In genomic region chr1:231985624-231986023, GRCh38 we compare ENCODE assay signal across 19 cellular contexts.
DNase-seq lines count a peak whose midpoint lies in the region; ATAC-seq and TF ChIP-seq lines count a peak whose summit lies in the region.
"Had no signal": no experiment of that assay in that cellular context is flagged by ENCODE, and none has a peak within 500 bp of the region (broad histone marks: within the 10 kb centered on the region; RNA-seq: fewer than 3 reads in every experiment).

No MANE protein-coding gene starts in this region.

- intact Hi-C loops in left ventricle myocardium inferior (cut with micrococcal nuclease): no loop called here
- intact Hi-C loops in activated naive CD4-positive, alpha-beta T cell treated with anti-CD3 and anti-CD28 coated beads for 36 hours (cut with micrococcal nuclease): no loop called here

- no peaks in the 10 kb centered on the region for H3K9me3 Mint-ChIP-seq in activated T-helper 17 cell treated with anti-CD3 and anti-CD28 coated beads, Interleukin-2, amount 50 U/mL, for 72 hours
- no peaks in the 10 kb centered on the region for H3K9me3 Mint-ChIP-seq in activated naive CD4-positive, alpha-beta T cell treated with anti-CD3 and anti-CD28 coated beads for 36 hours
- H3K9me3 Mint-ChIP-seq: T-cell had no signal

- H3K4me3 Mint-ChIP-seq in activated T-helper 17 cell treated with anti-CD3 and anti-CD28 coated beads, Interleukin-2, amount 50 U/mL, for 72 hours: no peak overlapping the region
- H3K4me3 Mint-ChIP-seq in activated naive CD4-positive, alpha-beta T cell treated with anti-CD3 and anti-CD28 coated beads for 36 hours: no peak overlapping the region
- H3K4me3 Mint-ChIP-seq: T-cell had no signal

- no peaks in the 10 kb centered on the region for H3K4me1 Mint-ChIP-seq in activated T-helper 17 cell treated with anti-CD3 and anti-CD28 coated beads, Interleukin-2, amount 50 U/mL, for 72 hours
- H3K4me1 Mint-ChIP-seq in activated naive CD4-positive, alpha-beta T cell treated with anti-CD3 and anti-CD28 coated beads for 36 hours (ENCODE audit: low read depth): peaks cover 2% of the 10 kb centered on the region

- H3K4me3 ChIP-seq in left ventricle myocardium inferior (no peak overlapping the region), right atrium auricular region (no peak overlapping the region), tibial nerve (no peak overlapping the region)
- H3K4me3 ChIP-seq: HAP-1, SK-N-MC had no signal

- H3K4me1 ChIP-seq in left ventricle myocardium inferior (peaks cover 16% of the 10 kb centered on the region), right atrium auricular region (no peaks in the 10 kb centered on the region), tibial nerve (peaks cover 0 to 14% (median 4%) of the 10 kb centered on the region in 4 donors)
- H3K4me1 ChIP-seq: Caco-2, HAP-1 had no signal

- no peak for TF ChIP-seq POLR2A in tibial nerve (IDR thresholded peaks at IDR 0.05)

- CTCF ChIA-PET in activated naive CD4-positive, alpha-beta T cell treated with anti-CD3 and anti-CD28 coated beads for 36 hours (lab: Charles Lee): no interaction called here

- no peaks in the 10 kb centered on the region for H3K36me3 Mint-ChIP-seq in activated T-helper 17 cell treated with anti-CD3 and anti-CD28 coated beads, Interleukin-2, amount 50 U/mL, for 72 hours (ENCODE audit: low read depth)
- no peaks in the 10 kb centered on the region for H3K36me3 Mint-ChIP-seq in activated naive CD4-positive, alpha-beta T cell treated with anti-CD3 and anti-CD28 coated beads for 36 hours (ENCODE audit: low read depth)

- TF ChIP-seq CTCF in left ventricle myocardium inferior (IDR thresholded peaks at IDR 0.05; ENCODE audit: borderline replicate concordance): no peak
- TF ChIP-seq CTCF in right atrium auricular region (IDR thresholded peaks at IDR 0.05): no peak
- no peak for TF ChIP-seq CTCF in tibial nerve (IDR thresholded peaks at IDR 0.05)

- no peak overlapping the region for H3K27ac Mint-ChIP-seq in activated T-helper 17 cell treated with anti-CD3 and anti-CD28 coated beads, Interleukin-2, amount 50 U/mL, for 72 hours
- no peak overlapping the region for H3K27ac Mint-ChIP-seq in activated naive CD4-positive, alpha-beta T cell treated with anti-CD3 and anti-CD28 coated beads for 36 hours
- H3K27ac Mint-ChIP-seq: T-cell had no signal

- H3K9me3 ChIP-seq in left ventricle myocardium inferior (replicated peaks): no peaks in the 10 kb centered on the region
- H3K9me3 ChIP-seq in right atrium auricular region: no peaks in the 10 kb centered on the region
- no peaks in the 10 kb centered on the region for H3K9me3 ChIP-seq in tibial nerve
- H3K9me3 ChIP-seq: Caco-2, HAP-1 had no signal

- no peaks in the 10 kb centered on the region for H3K27me3 ChIP-seq in left ventricle myocardium inferior (ENCODE audit: low read depth)
- no peaks in the 10 kb centered on the region for H3K27me3 ChIP-seq in right atrium auricular region
- no peaks in the 10 kb centered on the region for H3K27me3 ChIP-seq in tibial nerve

- ATAC-seq in activated T-helper 17 cell treated with anti-CD3 and anti-CD28 coated beads, Interleukin-2, amount 50 U/mL, for 72 hours (replicated peaks): peak; percentile 31
- ATAC-seq: T-cell had no signal

- DNase-seq in left ventricle myocardium inferior: no peak
- DNase-seq in right atrium auricular region (ENCODE audit: low spot score): no peak
- peak; percentile 24 for DNase-seq in HT1080 (ENCODE audit: low read depth)
- DNase-seq in tibial nerve (ENCODE audit: low spot score in 2 of 2): no peak
- no peak for DNase-seq in NCI-H82 treated with DMSO at 0.1 percent for 48 hours (lab: John Stamatoyannopoulos, UW; ENCODE audit: unreplicated experiment)
- no peak for DNase-seq in activated naive CD4-positive, alpha-beta T cell treated with anti-CD3 and anti-CD28 coated beads for 36 hours
- no peak for DNase-seq in NCI-H82 (lab: John Stamatoyannopoulos, UW)
- DNase-seq: Caco-2, DMS79 treated with DMSO at 0.1 percent for 48 hours, KBM-7, NCI-H1092, NCI-H1694, NCI-H446 treated with DMSO at 0.1 percent for 48 hours, NCI-H748 treated with DMSO at 0.1 percent for 48 hours, Right ventricle myocardium superior, T-cell had no signal

- H3K27me3 Mint-ChIP-seq in activated T-helper 17 cell treated with anti-CD3 and anti-CD28 coated beads, Interleukin-2, amount 50 U/mL, for 72 hours: no peaks in the 10 kb centered on the region
- no peaks in the 10 kb centered on the region for H3K27me3 Mint-ChIP-seq in activated naive CD4-positive, alpha-beta T cell treated with anti-CD3 and anti-CD28 coated beads for 36 hours (ENCODE audit: low read depth)
- H3K27me3 Mint-ChIP-seq: T-cell had no signal

- WGBS in tibial nerve, 2 donors: 93% methylated on average over 1 of the region's 1 CpG

- peak overlapping the region; percentile 47 for H3K27ac ChIP-seq in left ventricle myocardium inferior (replicated peaks)
- no peak overlapping the region for H3K27ac ChIP-seq in right atrium auricular region
- H3K27ac ChIP-seq in tibial nerve: peak overlapping the region; percentile 68 to 86 (median 80)
- H3K27ac ChIP-seq: SK-N-MC had no signal

- peak in 1 of 2 donors; percentile 9 for TF ChIP-seq EP300 in tibial nerve (IDR thresholded peaks at IDR 0.05)

- H3K36me3 ChIP-seq in left ventricle myocardium inferior (no peaks in the 10 kb centered on the region), right atrium auricular region (no peaks in the 10 kb centered on the region), tibial nerve (no peaks in the 10 kb centered on the region)
- H3K36me3 ChIP-seq: HAP-1 had no signal

Comparison
In these comparisons a context has a peak if more than half of its experiments do, and no peak if none do; other contexts are left out.
1. H3K27ac ChIP-seq: peak in left ventricle myocardium inferior (single experiment) and tibial nerve (4 of 4); none in right atrium auricular region (0 of 2).